9 cellular contexts compared by ENCODE assay signal in genomic region chrX:39309721-39310152, GRCh38.
A peak's percentile ranks its signal among the peaks of the same experiment; 100 is the strongest.
DNase-seq lines count a peak whose midpoint lies in the region; ATAC-seq and TF ChIP-seq lines count a peak whose summit lies in the region.
"Had no signal": no experiment of that assay in that cellular context is flagged by ENCODE, and none has a peak within 500 bp of the region (broad histone marks: within the 10 kb centered on the region; RNA-seq: fewer than 3 reads in every experiment).

No MANE protein-coding gene starts in this region.

- H3K36me3 ChIP-seq in BLaER1 treated with 17β-estradiol and CSF1 and Interleukin-3, amounts not matched to agents 10 nM and 100 nM = no peaks in the 10 kb centered on the region
- H3K36me3 ChIP-seq in Peyer's patch = no peaks in the 10 kb centered on the region
- H3K36me3 ChIP-seq in mesenchymal stem cell (ENCODE audit: control insufficient read depth in 1 of 2, insufficient read depth in 2 of 2, low read depth in 1 of 2, low read length in 2 of 2) = no peaks in the 10 kb centered on the region
- H3K36me3 ChIP-seq: cardiac muscle cell had no signal

- H2AK5ac ChIP-seq in mesenchymal stem cell (ENCODE audit: low read length, severe bottlenecking) = no peak overlapping the region

- H3K4me2 ChIP-seq in BLaER1 treated with 17β-estradiol and CSF1 and Interleukin-3, amounts not matched to agents 10 nM and 100 nM = peak overlapping the region; percentile 55 to 89 (median 65)
- no peak overlapping the region for H3K4me2 ChIP-seq in mesenchymal stem cell (ENCODE audit: low read length, poor library complexity, severe bottlenecking)

- no peak overlapping the region for H4K91ac ChIP-seq in mesenchymal stem cell (ENCODE audit: low read length)

- H3K4me1 ChIP-seq in BLaER1 treated with 17β-estradiol and CSF1 and Interleukin-3, amounts not matched to agents 10 nM and 100 nM = peaks cover 16 to 65% (median 60%) of the 10 kb centered on the region in 10 experiments
- H3K4me1 ChIP-seq in Peyer's patch (no peaks in the 10 kb centered on the region), mesenchymal stem cell (ENCODE audit: control insufficient read depth, insufficient read depth, low read depth, low read length) (no peaks in the 10 kb centered on the region)

- H2BK15ac ChIP-seq in mesenchymal stem cell (ENCODE audit: low read depth, poor library complexity, severe bottlenecking) = no peak overlapping the region

- peak overlapping the region in 4 of 11 experiments; percentile 8 to 61 (median 36); a peak in 5 of 22 replicates for H3K27ac ChIP-seq in BLaER1 treated with 17β-estradiol and CSF1 and Interleukin-3, amounts not matched to agents 10 nM and 100 nM
- H3K27ac ChIP-seq in Peyer's patch (peak overlapping the region; percentile 32 to 39 (median 37)), mesenchymal stem cell (ENCODE audit: low read length, poor library complexity, severe bottlenecking) (no peak overlapping the region)
- H3K27ac ChIP-seq: cardiac muscle cell had no signal

- 14% methylated on average over 4 of the region's 7 CpGs for WGBS in mesenchymal stem cell

- H4K8ac ChIP-seq in mesenchymal stem cell (ENCODE audit: low read length) = no peak overlapping the region

- no peak for TF ChIP-seq POLR2A in Peyer's patch (IDR thresholded peaks at IDR 0.05)

- H3K4ac ChIP-seq in mesenchymal stem cell (ENCODE audit: low read depth in 1 of 2, low read length in 2 of 2) = no peak overlapping the region

- no peak overlapping the region for H3K4me3 ChIP-seq in BLaER1 treated with 17β-estradiol and CSF1 and Interleukin-3, amounts not matched to agents 10 nM and 100 nM
- H3K4me3 ChIP-seq in Peyer's patch (no peak overlapping the region), mesenchymal stem cell (ENCODE audit: insufficient read depth in 1 of 2, low read depth in 1 of 2, low read length in 2 of 2) (no peak overlapping the region)
- H3K4me3 ChIP-seq: cardiac muscle cell had no signal

- H4K20me1 ChIP-seq in BLaER1 treated with 17β-estradiol and CSF1 and Interleukin-3, amounts not matched to agents 10 nM and 100 nM = no peaks in the 10 kb centered on the region

- no peak overlapping the region for H2BK12ac ChIP-seq in mesenchymal stem cell (ENCODE audit: low read length in 2 of 2)

- no peaks in the 10 kb centered on the region for H3K27me3 ChIP-seq in BLaER1 treated with 17β-estradiol and CSF1 and Interleukin-3, amounts not matched to agents 10 nM and 100 nM
- H3K27me3 ChIP-seq in Peyer's patch (no peaks in the 10 kb centered on the region), mesenchymal stem cell (ENCODE audit: control insufficient read depth in 1 of 2, insufficient read depth in 1 of 2, low read length in 2 of 2) (peaks cover 0 to 89% of the 10 kb centered on the region in 2 experiments)
- H3K27me3 ChIP-seq: cardiac muscle cell had no signal

- intact Hi-C loops in posterior vena cava (cut with DNase I) = no loop called here

- no peak overlapping the region for H2BK5ac ChIP-seq in mesenchymal stem cell (ENCODE audit: low read depth, low read length, poor library complexity, severe bottlenecking)

- no peak overlapping the region for H2AFZ ChIP-seq in mesenchymal stem cell (ENCODE audit: low read depth, low read length)

- no peak overlapping the region for H2BK120ac ChIP-seq in mesenchymal stem cell (ENCODE audit: low read depth, low read length)

- peaks cover 1 to 21% (median 11%) of the 10 kb centered on the region in 11 experiments; a peak in 17 of 22 replicates for H3K9me3 ChIP-seq in BLaER1 treated with 17β-estradiol and CSF1 and Interleukin-3, amounts not matched to agents 10 nM and 100 nM (replicated peaks in 1 of 11)
- no peaks in the 10 kb centered on the region for H3K9me3 ChIP-seq in Peyer's patch
- H3K9me3 ChIP-seq in mesenchymal stem cell (ENCODE audit: control insufficient read depth, low read length) = peaks cover 7% of the 10 kb centered on the region

- H3K23ac ChIP-seq in mesenchymal stem cell (ENCODE audit: low read length in 2 of 2) = no peak overlapping the region

- TF ChIP-seq CTCF in Peyer's patch (IDR thresholded peaks at IDR 0.05) = no peak

- DNase-seq in Peyer's patch = peak in 2 of 3 donors; percentile 27 to 55
- peak; percentile 55 for DNase-seq in activated naive CD4-positive, alpha-beta T cell treated with anti-CD3 and anti-CD28 coated beads, Interleukin-2, amount 50 U/mL, for 16 hours
- peak; percentile 66 for DNase-seq in mesenchymal stem cell
- no peak for DNase-seq in posterior vena cava (ENCODE audit: low spot score)

- no peak overlapping the region for H3K14ac ChIP-seq in mesenchymal stem cell (ENCODE audit: low read length in 2 of 2)

- H3K18ac ChIP-seq in mesenchymal stem cell (ENCODE audit: low read depth in 1 of 2, low read length in 2 of 2) = no peak overlapping the region

- H3K79me1 ChIP-seq in mesenchymal stem cell (replicated peaks; ENCODE audit: low read length, poor library complexity, severe bottlenecking) = no peaks in the 10 kb centered on the region

- 0 out of 22 replicates have a peak overlapping the region, but pooled peaks of 1 of the 11 experiments have one; percentile 33 for H3K9ac ChIP-seq in BLaER1 treated with 17β-estradiol and CSF1 and Interleukin-3, amounts not matched to agents 10 nM and 100 nM
- H3K9ac ChIP-seq in mesenchymal stem cell (ENCODE audit: low read length) = no peak overlapping the region

- ATAC-seq in HG02852 (IDR thresholded peaks at IDR 0.05; ENCODE audit: unreplicated experiment) (no peak), HG02571 (IDR thresholded peaks at IDR 0.05; ENCODE audit: unreplicated experiment) (no peak), GM21528 (IDR thresholded peaks at IDR 0.05; ENCODE audit: low FRiP score, unreplicated experiment) (no peak)
